Comparison of ENCODE assay signal across 27 cellular contexts in the genomic region with DNA sequence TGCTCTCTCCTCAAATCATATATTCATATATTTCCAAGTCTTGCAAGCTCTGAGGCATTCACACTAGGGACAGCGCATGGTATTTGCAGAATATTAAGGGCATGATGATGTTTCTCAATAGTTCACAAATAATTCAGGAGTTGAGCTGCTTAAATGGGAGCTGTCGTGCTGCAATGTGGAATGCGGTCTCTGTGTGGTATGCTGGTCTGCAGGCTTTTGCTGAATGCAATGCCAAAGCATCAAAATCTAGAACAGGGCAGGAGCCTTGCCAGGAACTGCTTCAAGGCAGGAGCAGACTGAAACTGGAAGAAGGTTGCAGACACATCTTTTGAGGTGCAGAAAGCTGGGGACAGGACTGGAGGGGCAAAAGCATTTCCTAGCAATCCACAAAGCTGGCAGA.
"Had no signal": no experiment of that assay in that cellular context is flagged by ENCODE, and none has a peak within 500 bp of the region (broad histone marks: within the 10 kb centered on the region; RNA-seq: fewer than 3 reads in every experiment).

No MANE protein-coding gene starts in this region.

- H3K27me3 Mint-ChIP-seq: activated CD4-positive, alpha-beta memory T cell treated with anti-CD3 and anti-CD28 coated beads, Interleukin-2, amount 10 ng/mL, durations not matched to agents 7 days and 5 days; activated CD4-positive, alpha-beta T cell treated with anti-CD3 and anti-CD28 coated beads, Interleukin-2, amount 10 ng/mL, durations not matched to agents 7 days and 5 days; activated naive CD8-positive, alpha-beta T cell treated with anti-CD3 and anti-CD28 coated beads for 36 hours had no signal

- H3K27ac Mint-ChIP-seq: activated CD4-positive, alpha-beta memory T cell treated with anti-CD3 and anti-CD28 coated beads, Interleukin-2, amount 10 ng/mL, durations not matched to agents 7 days and 5 days; activated CD4-positive, alpha-beta T cell treated with anti-CD3 and anti-CD28 coated beads, Interleukin-2, amount 10 ng/mL, durations not matched to agents 7 days and 5 days; activated naive CD4-positive, alpha-beta T cell treated with anti-CD3 and anti-CD28 coated beads for 36 hours; activated naive CD4-positive, alpha-beta T cell treated with anti-CD3 and anti-CD28 coated beads, Interleukin-2, amount 50 U/mL, for 24 hours; activated naive CD8-positive, alpha-beta T cell treated with anti-CD3 and anti-CD28 coated beads for 36 hours; activated naive CD8-positive, alpha-beta T cell treated with anti-CD3 and anti-CD28 coated beads, Interleukin-2, amount 50 U/mL, for 24 hours; activated T-helper 2 cell treated with anti-CD3 and anti-CD28 coated beads, Interferon-gamma antibody, Interleukin-2, Interleukin-4, amounts not matched to agents 10 μg/mL and 5 μg/mL and 100 μg/mL, durations not matched to agents 14 hours and 24 hours and 36 hours; brain; effector memory CD8-positive, alpha-beta T cell; WTC11 had no signal

- FAIRE-seq: endometrium, endothelial cell of umbilical vein had no signal

- H3K4me3 Mint-ChIP-seq: activated CD4-positive, alpha-beta memory T cell treated with anti-CD3 and anti-CD28 coated beads, Interleukin-2, amount 10 ng/mL, durations not matched to agents 7 days and 5 days; activated CD4-positive, alpha-beta T cell treated with anti-CD3 and anti-CD28 coated beads, Interleukin-2, amount 10 ng/mL, durations not matched to agents 7 days and 5 days; activated naive CD4-positive, alpha-beta T cell treated with anti-CD3 and anti-CD28 coated beads for 36 hours; activated naive CD4-positive, alpha-beta T cell treated with anti-CD3 and anti-CD28 coated beads, Interleukin-2, amount 50 U/mL, for 24 hours; activated naive CD8-positive, alpha-beta T cell treated with anti-CD3 and anti-CD28 coated beads for 36 hours; activated naive CD8-positive, alpha-beta T cell treated with anti-CD3 and anti-CD28 coated beads, Interleukin-2, amount 50 U/mL, for 24 hours; activated T-cell treated with anti-CD3 and anti-CD28 coated beads, Interleukin-2, amount 50 U/mL, for 4 hours; brain; central memory CD8-positive, alpha-beta T cell; effector memory CD8-positive, alpha-beta T cell; WTC11 had no signal

- DNase-seq: activated CD4-positive, alpha-beta memory T cell treated with anti-CD3 and anti-CD28 coated beads, Interleukin-2, amount 10 ng/mL, durations not matched to agents 7 days and 5 days; activated CD4-positive, alpha-beta T cell treated with anti-CD3 and anti-CD28 coated beads for 1 hour; activated CD4-positive, alpha-beta T cell treated with anti-CD3 and anti-CD28 coated beads for 4 hours; activated CD4-positive, alpha-beta T cell treated with anti-CD3 and anti-CD28 coated beads, Interleukin-2, amount 10 ng/mL, durations not matched to agents 7 days and 5 days; activated CD4-positive, alpha-beta T cell treated with anti-CD3 and anti-CD28 coated beads, Interleukin-2, amount 50 U/mL, for 4 hours; activated effector memory CD4-positive, alpha-beta T cell treated with anti-CD3 and anti-CD28 coated beads, Interleukin-2, amount 50 U/mL, for 16 hours; activated naive CD4-positive, alpha-beta T cell treated with anti-CD3 and anti-CD28 coated beads for 36 hours; activated naive CD8-positive, alpha-beta T cell treated with anti-CD3 and anti-CD28 coated beads for 36 hours; activated naive CD8-positive, alpha-beta T cell treated with anti-CD3 and anti-CD28 coated beads, Interleukin-2, amount 50 U/mL, for 24 hours; activated T-cell treated with anti-CD3 and anti-CD28 coated beads, Interleukin-2, amount 50 U/mL, for 4 hours; amygdala; cortex of kidney; dermis blood vessel endothelial cell; effector CD4-positive, alpha-beta T cell; effector memory CD8-positive, alpha-beta T cell; esophagus squamous epithelium; foreskin melanocyte; heart right ventricle; T-helper 2 cell had no signal

- H3K4me1 Mint-ChIP-seq: activated CD4-positive, alpha-beta memory T cell treated with anti-CD3 and anti-CD28 coated beads, Interleukin-2, amount 10 ng/mL, durations not matched to agents 7 days and 5 days; activated CD4-positive, alpha-beta T cell treated with anti-CD3 and anti-CD28 coated beads, Interleukin-2, amount 10 ng/mL, durations not matched to agents 7 days and 5 days; activated naive CD4-positive, alpha-beta T cell treated with anti-CD3 and anti-CD28 coated beads, Interleukin-2, amount 50 U/mL, for 24 hours; activated naive CD8-positive, alpha-beta T cell treated with anti-CD3 and anti-CD28 coated beads for 36 hours; activated naive CD8-positive, alpha-beta T cell treated with anti-CD3 and anti-CD28 coated beads, Interleukin-2, amount 50 U/mL, for 24 hours; brain; central memory CD8-positive, alpha-beta T cell; WTC11 had no signal

- H3K9me3 Mint-ChIP-seq: activated CD4-positive, alpha-beta T cell treated with anti-CD3 and anti-CD28 coated beads, Interleukin-2, amount 10 ng/mL, durations not matched to agents 7 days and 5 days; activated naive CD4-positive, alpha-beta T cell treated with anti-CD3 and anti-CD28 coated beads for 36 hours; activated naive CD8-positive, alpha-beta T cell treated with anti-CD3 and anti-CD28 coated beads, Interleukin-2, amount 50 U/mL, for 24 hours; activated T-cell treated with anti-CD3 and anti-CD28 coated beads, Interleukin-2, amount 50 U/mL, for 4 hours had no signal

- H3K36me3 Mint-ChIP-seq: activated naive CD4-positive, alpha-beta T cell treated with anti-CD3 and anti-CD28 coated beads, Interleukin-2, amount 50 U/mL, for 24 hours; activated naive CD8-positive, alpha-beta T cell treated with anti-CD3 and anti-CD28 coated beads for 36 hours; brain had no signal

- ATAC-seq: activated naive CD8-positive, alpha-beta T cell treated with anti-CD3 and anti-CD28 coated beads, Interleukin-2, amount 50 U/mL, for 24 hours; activated T-cell treated with anti-CD3 and anti-CD28 coated beads, Interleukin-2, amount 50 U/mL, for 4 hours; effector memory CD8-positive, alpha-beta T cell; gastroesophageal sphincter; heart right ventricle; WTC11 had no signal
